ENCODE assay signal across 15 cellular contexts in genomic region chr2:45477546-45477945, GRCh38.
DNase-seq lines count a peak whose midpoint lies in the region; ATAC-seq, FAIRE-seq and TF ChIP-seq lines count a peak whose summit lies in the region.
"Had no signal": no experiment of that assay in that cellular context is flagged by ENCODE, and none has a peak within 500 bp of the region (broad histone marks: within the 10 kb centered on the region; RNA-seq: fewer than 3 reads in every experiment).

No MANE protein-coding gene starts in this region.

- in situ Hi-C loops in GM12878 (cut with MboI) = no loop called here

- ATAC-seq in GM12878 (no peak), pancreas (peak in 3 of 4 donors; percentile 30 to 69 (median 52)), left ventricle myocardium superior (no peak), HG03045 (IDR thresholded peaks at IDR 0.05; ENCODE audit: unreplicated experiment) (no peak), HG03521 (IDR thresholded peaks at IDR 0.05; ENCODE audit: unreplicated experiment) (no peak)

- no peak overlapping the region for H3K27ac ChIP-seq in GM12878 (ENCODE audit: control insufficient read depth, insufficient read depth)
- no peak overlapping the region for H3K27ac ChIP-seq in pancreas
- H3K27ac ChIP-seq: BLaER1 had no signal

- FAIRE-seq in GM12878 (lab: Jason Lieb, UNC) (peak; percentile 7), pancreas (lab: Jason Lieb, UNC) (no peak)

- no peak overlapping the region for H3K4me2 ChIP-seq in GM12878 (ENCODE audit: control insufficient read depth, insufficient read depth)
- H3K4me2 ChIP-seq: BLaER1 had no signal

- H3K27me3 ChIP-seq in GM12878 (replicated peaks in 1 of 2; ENCODE audit: control insufficient read depth in 2 of 2, insufficient read depth in 2 of 2, low read length in 1 of 2) (no peaks in the 10 kb centered on the region), pancreas (no peaks in the 10 kb centered on the region)
- H3K27me3 ChIP-seq: BLaER1 had no signal

- TF ChIP-seq EP300 in GM12878 (IDR thresholded peaks at IDR 0.05; ENCODE audit: borderline replicate concordance in 1 of 2, control insufficient read depth in 1 of 2, low read depth in 2 of 2, low read length in 2 of 2) = no peak

- RAD21 ChIA-PET in GM12878 (lab: Charles Lee; ENCODE audit: unreplicated experiment) = interaction anchor here (1.1 to 1.5 kb wide), 2 partner anchors 16 to 496 kb away, joined by 3 read pairs; no protein-coding TSS in a partner anchor

- CTCF ChIA-PET in GM12878 (lab: Yijun Ruan, JAX) = interaction anchor here (3.5 kb wide), 1 partner anchor 17 kb away, joined by 15 read pairs; no protein-coding TSS in a partner anchor

- 100% methylated on average over 1 of the region's 1 CpG for WGBS in GM12878 (ENCODE audit: insufficient coverage, insufficient replicate concordance, low lambda C conversion rate, missing lambda C conversion rate)
- 42 to 77% methylated on average over 1 of the region's 1 CpG for WGBS in pancreas, 2 donors

- no peak overlapping the region for H2AFZ ChIP-seq in GM12878 (ENCODE audit: control insufficient read depth, low read depth, low read length)

- TF ChIP-seq CTCF in GM12878 (IDR thresholded peaks at IDR 0.05 in 2 of 3, conservative IDR thresholded peaks at IDR 0.05 in 1 of 3; ENCODE audit: control insufficient read depth in 2 of 3, extremely low read depth in 1 of 3, insufficient read depth in 1 of 3, low read depth in 3 of 3, low read length in 3 of 3) = no peak
- no peak for TF ChIP-seq CTCF in pancreas (IDR thresholded peaks at IDR 0.05)

- POLR2A ChIA-PET in GM12878 (lab: Charles Lee) = no interaction called here

- no peak for TF ChIP-seq RAD21 in GM12878 (IDR thresholded peaks at IDR 0.05; ENCODE audit: insufficient read depth, low read depth, low read length)

- no peak for TF ChIP-seq POLR2A in GM12878 (IDR thresholded peaks at IDR 0.05; ENCODE audit: low read depth, low read length)

- intact Hi-C loops in GM12878 (cut with micrococcal nuclease; ENCODE audit: unreplicated experiment) = no loop called here
- intact Hi-C loops in pancreas (cut with DNase I) = no loop called here
- intact Hi-C loops in left ventricle myocardium superior (cut with micrococcal nuclease) = no loop called here

- H3K4me3 ChIP-seq in GM12878 (no peak overlapping the region), pancreas (no peak overlapping the region)
- H3K4me3 ChIP-seq: BLaER1 had no signal

- H3K79me2 ChIP-seq in GM12878 (ENCODE audit: control insufficient read depth, insufficient read depth, low read length) = no peaks in the 10 kb centered on the region

- H3K9me3 ChIP-seq in GM12878 (replicated peaks; ENCODE audit: control insufficient read depth, insufficient read depth, low read length) (no peaks in the 10 kb centered on the region), pancreas (no peaks in the 10 kb centered on the region)

- no TSS peak for BruUV-seq in GM12878 (replicated peaks; lab: Mats Ljungman, UMichigan)

- H4K20me1 ChIP-seq in GM12878 (ENCODE audit: control insufficient read depth, insufficient read depth) = no peaks in the 10 kb centered on the region
- H4K20me1 ChIP-seq: BLaER1 had no signal

- H3K4me1 ChIP-seq in GM12878 (ENCODE audit: control insufficient read depth, insufficient read depth, low read length) = no peaks in the 10 kb centered on the region
- H3K4me1 ChIP-seq in pancreas = peaks cover 0 to 9% (median 0%) of the 10 kb centered on the region in 3 donors
- H3K4me1 ChIP-seq: BLaER1 had no signal

- SMC1A ChIA-PET in GM12878 (lab: Charles Lee; ENCODE audit: uncharacterized antibody, unreplicated experiment) = interaction anchor here (1.6 kb wide), 1 partner anchor 9 kb away, joined by 4 read pairs; no protein-coding TSS in a partner anchor

- H3K9ac ChIP-seq in GM12878 (ENCODE audit: control insufficient read depth, insufficient read depth, low read length) = no peak overlapping the region
- H3K9ac ChIP-seq: BLaER1 had no signal

- H3K36me3 ChIP-seq in GM12878 (ENCODE audit: control insufficient read depth in 2 of 2, insufficient read depth in 2 of 2, low read length in 1 of 2) = peaks cover 0 to 4% of the 10 kb centered on the region in 2 experiments; a peak in 3 of 4 replicates
- no peaks in the 10 kb centered on the region for H3K36me3 ChIP-seq in pancreas

- DNase-seq in NCI-H82 (lab: John Stamatoyannopoulos, UW) = peak; percentile 15
- no peak for DNase-seq in NCI-H82 treated with DMSO at 0.1 percent for 48 hours (lab: John Stamatoyannopoulos, UW; ENCODE audit: unreplicated experiment)
- DNase-seq in GM12878 (ENCODE audit: low read depth, low spot score) = no peak
- no peak for DNase-seq in pancreas
- no peak for DNase-seq in left ventricle myocardium superior
- DNase-seq: 8988T; CD4-positive, alpha-beta memory T cell; DMS153; DMS79; GDM1; GOT3; H9 had no signal

TF ChIP-seq in GM12878, 131 proteins besides CTCF, POLR2A, EP300 and RAD21:
- TF ChIP-seq RELA (IDR thresholded peaks at IDR 0.05; ENCODE audit: borderline replicate concordance, partially characterized antibody) (no peak), NR2F1 (conservative IDR thresholded peaks at IDR 0.05) (no peak), MTA3 (IDR thresholded peaks at IDR 0.05; ENCODE audit: borderline replicate concordance, low read length) (no peak), KLF5 (IDR thresholded peaks at IDR 0.05; ENCODE audit: partially characterized antibody) (no peak), JUNB (IDR thresholded peaks at IDR 0.05) (no peak), RFX5 (IDR thresholded peaks at IDR 0.05; ENCODE audit: low read depth, low read length) (no peak), ZNF622 (IDR thresholded peaks at IDR 0.05) (no peak), ETV6 (conservative IDR thresholded peaks at IDR 0.05 in 1 of 2, IDR thresholded peaks at IDR 0.05 in 1 of 2; ENCODE audit: borderline replicate concordance in 1 of 2, low read depth in 1 of 2) (no peak), RAD51 (IDR thresholded peaks at IDR 0.05) (no peak), REST (IDR thresholded peaks at IDR 0.05; ENCODE audit: low read depth, low read length) (no peak), STAT3 (IDR thresholded peaks at IDR 0.05; ENCODE audit: low read depth, low read length) (no peak), E4F1 (IDR thresholded peaks at IDR 0.05; ENCODE audit: borderline replicate concordance, partially characterized antibody) (no peak), TCF12 (IDR thresholded peaks at IDR 0.05; ENCODE audit: low read depth, low read length) (no peak), MYB (IDR thresholded peaks at IDR 0.05; ENCODE audit: borderline replicate concordance, low read depth, low read length) (no peak), BRCA1 (IDR thresholded peaks at IDR 0.05; ENCODE audit: low read depth, low read length) (no peak), IRF4 (IDR thresholded peaks at IDR 0.05; ENCODE audit: low read depth, low read length) (no peak), NFXL1 (IDR thresholded peaks at IDR 0.05; ENCODE audit: borderline replicate concordance) (no peak)

Comparison
In these comparisons a context has a peak if more than half of its experiments do, and no peak if none do; other contexts are left out.
1. ATAC-seq: peak in pancreas (3 of 4); none in GM12878 (single experiment), left ventricle myocardium superior (single experiment), HG03045 (single experiment) and HG03521 (single experiment).